In the genomic region with DNA sequence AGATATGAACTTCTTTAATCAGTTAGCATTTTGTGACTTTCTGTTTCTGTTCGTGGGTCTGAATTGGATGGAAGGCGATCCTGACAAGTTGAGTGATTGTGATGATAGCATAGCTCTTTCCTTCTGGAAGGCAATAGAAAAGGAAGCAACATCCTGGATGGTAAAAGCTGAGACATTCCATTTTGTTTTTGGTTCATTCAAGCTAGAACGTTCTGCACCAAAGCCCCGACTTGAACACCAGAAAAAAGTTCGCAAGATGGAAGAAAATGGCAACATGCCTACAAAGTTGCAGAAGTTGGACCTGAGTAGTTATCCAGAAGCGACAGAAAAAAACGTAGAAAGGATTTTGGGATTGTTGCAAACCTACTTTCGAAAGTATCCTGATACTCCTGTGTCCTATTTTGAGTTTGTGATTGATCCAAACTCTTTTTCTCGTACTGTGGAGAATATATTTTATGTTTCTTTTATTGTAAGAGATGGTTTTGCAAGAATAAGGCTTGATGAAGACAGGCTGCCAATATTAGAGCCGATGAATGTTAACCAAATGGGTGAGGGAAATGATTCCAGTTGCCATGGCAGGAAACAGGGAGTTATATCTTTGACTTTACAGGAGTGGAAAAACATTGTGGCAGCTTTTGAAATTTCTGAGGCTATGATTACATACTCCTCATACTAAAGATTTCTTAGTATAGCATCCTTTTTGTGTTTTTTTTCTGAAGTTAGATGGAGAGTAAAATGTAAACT, we compare ENCODE assay signal across 9 cellular contexts. TPM values are rescaled to one million over a fixed set of nuclear protein-coding genes. Genes with fewer than 3 reads are reported as not detected.
A peak's percentile ranks its signal among the peaks of the same experiment; 100 is the strongest.
DNase-seq lines count a peak whose midpoint lies in the region; ATAC-seq and TF ChIP-seq lines count a peak whose summit lies in the region.
"Had no signal": no experiment of that assay in that cellular context is flagged by ENCODE, and none has a peak within 500 bp of the region (broad histone marks: within the 10 kb centered on the region; RNA-seq: fewer than 3 reads in every experiment).

No MANE protein-coding gene starts in this region.

- intact Hi-C loops in CD8-positive, alpha-beta T cell (cut with DNase I, micrococcal nuclease) = loop anchor here (5.0 to 10.0 kb wide), 7 partner anchors 87 to 930 kb away; a partner anchor contains a TSS
- intact Hi-C loops in sigmoid colon (cut with DNase I) (loop anchor here (5.0 kb wide), 2 partner anchors 43 to 87 kb away; a partner anchor contains a TSS), head of caudate nucleus (cut with DNase I) (no loop called here)

- H3K9me3 ChIP-seq in CD8-positive, alpha-beta T cell (ENCODE audit: low read length) = no peaks in the 10 kb centered on the region
- no peaks in the 10 kb centered on the region for H3K9me3 ChIP-seq in sigmoid colon

- peak overlapping the region; percentile 95 for H3K4me3 Mint-ChIP-seq in CD8-positive, alpha-beta T cell
- H3K4me3 Mint-ChIP-seq in WTC11 = peak overlapping the region; percentile 75

- no peaks in the 10 kb centered on the region for H3K27me3 ChIP-seq in CD8-positive, alpha-beta T cell (ENCODE audit: insufficient read depth, low read length)
- no peaks in the 10 kb centered on the region for H3K27me3 ChIP-seq in sigmoid colon

- no peaks in the 10 kb centered on the region for H3K9me3 Mint-ChIP-seq in CD8-positive, alpha-beta T cell
- no peaks in the 10 kb centered on the region for H3K9me3 Mint-ChIP-seq in WTC11

- H3K36me3 ChIP-seq in CD8-positive, alpha-beta T cell (ENCODE audit: insufficient read depth, low read length) = no peaks in the 10 kb centered on the region
- H3K36me3 ChIP-seq in sigmoid colon = no peaks in the 10 kb centered on the region

- POLR2A ChIA-PET in CD8-positive, alpha-beta T cell (lab: Charles Lee) = interaction anchor here (0.6 to 2.4 kb wide), 6 partner anchors 9 to 375 kb away, joined by 3 to 43 read pairs (median 5); a partner anchor contains a TSS
- POLR2A ChIA-PET in WTC11 (lab: Charles Lee) = interaction anchor here (0.7 to 2.8 kb wide), 3 partner anchors 12 to 100 kb away, joined by 3 to 34 read pairs (median 3); no protein-coding TSS in a partner anchor

- H3K27me3 Mint-ChIP-seq in CD8-positive, alpha-beta T cell (ENCODE audit: low read depth) = no peaks in the 10 kb centered on the region
- no peaks in the 10 kb centered on the region; the same call in 1 of the 2 replicates for H3K27me3 Mint-ChIP-seq in WTC11 (ENCODE audit: low read depth)

- TF ChIP-seq EP300 in sigmoid colon (IDR thresholded peaks at IDR 0.05) = no peak

- H3K27ac Mint-ChIP-seq in CD8-positive, alpha-beta T cell = peak overlapping the region; percentile 98
- H3K27ac Mint-ChIP-seq in WTC11 = peak overlapping the region; percentile 83

- H3K4me1 ChIP-seq in CD8-positive, alpha-beta T cell (ENCODE audit: insufficient read depth, low read length) = peaks cover 27% of the 10 kb centered on the region
- H3K4me1 ChIP-seq in sigmoid colon = peaks cover 0 to 71% (median 63%) of the 10 kb centered on the region in 4 donors

- TF ChIP-seq CTCF in CD8-positive, alpha-beta T cell (IDR thresholded peaks at IDR 0.05) = no peak
- TF ChIP-seq CTCF in WTC11 (IDR thresholded peaks at IDR 0.05) (no peak), fibroblast of the aortic adventitia (IDR thresholded peaks at IDR 0.05; ENCODE audit: insufficient read depth, low read length) (no peak), sigmoid colon (IDR thresholded peaks at IDR 0.05) (no peak)

- peaks cover 66% of the 10 kb centered on the region for H3K4me1 Mint-ChIP-seq in CD8-positive, alpha-beta T cell (ENCODE audit: low read depth)
- H3K4me1 Mint-ChIP-seq in WTC11 = peaks cover 74% of the 10 kb centered on the region

- no peak for ATAC-seq in CD8-positive, alpha-beta T cell
- ATAC-seq in WTC11 = no peak

- H3K4me3 ChIP-seq in CD8-positive, alpha-beta T cell (ENCODE audit: low read depth, low read length) = peak overlapping the region; percentile 74
- H3K4me3 ChIP-seq in fibroblast of the aortic adventitia (ENCODE audit: low read depth, low read length) (peak overlapping the region; percentile 62), sigmoid colon (peak overlapping the region; percentile 34 to 55 (median 48))

- H3K27ac ChIP-seq in CD8-positive, alpha-beta T cell (ENCODE audit: low read depth, low read length) = peak overlapping the region; percentile 60
- H3K27ac ChIP-seq in sigmoid colon = peak overlapping the region; percentile 81 to 88 (median 82)

- CTCF ChIA-PET in CD8-positive, alpha-beta T cell (lab: Charles Lee) = interaction anchor here (0.9 to 2.6 kb wide), 5 partner anchors 8 to 88 kb away, joined by 3 to 12 read pairs (median 5); a partner anchor contains a TSS
- CTCF ChIA-PET in WTC11 (lab: Charles Lee) = interaction anchor here (0.5 to 1.6 kb wide), 6 partner anchors 17 to 486 kb away, joined by 4 to 11 read pairs (median 4); a partner anchor contains a TSS

- DNase-seq in CD8-positive, alpha-beta T cell = no peak
- DNase-seq in WTC11 (ENCODE audit: low spot score) (no peak), fibroblast of the aortic adventitia (ENCODE audit: low read depth) (peak; percentile 52), sigmoid colon (no peak), T-helper 9 cell (no peak), pons (ENCODE audit: low spot score) (no peak), nucleus accumbens (lab: John Stamatoyannopoulos, UW) (no peak), head of caudate nucleus (no peak)
- DNase-seq: NCI-H524 had no signal

- H3K36me3 Mint-ChIP-seq in CD8-positive, alpha-beta T cell = peaks cover 19% of the 10 kb centered on the region
- H3K36me3 Mint-ChIP-seq in WTC11 = peaks cover 13% of the 10 kb centered on the region

- 91 to 93% methylated on average over 10 of the region's 10 CpGs for WGBS in sigmoid colon, 2 donors

- TF ChIP-seq POLR2A in sigmoid colon (IDR thresholded peaks at IDR 0.05) = no peak

TF ChIP-seq in WTC11, 78 proteins besides CTCF, POLR2A, EP300 and RAD21 (continues in another document):
- TF ChIP-seq FOXP1 (CRISPR knock-in tag; IDR thresholded peaks at IDR 0.05; ENCODE audit: borderline replicate concordance) = no peak
- no peak for TF ChIP-seq FOXK1 (CRISPR knock-in tag; IDR thresholded peaks at IDR 0.05)
- TF ChIP-seq NFE2L1 (CRISPR knock-in tag; IDR thresholded peaks at IDR 0.05) = no peak
- TF ChIP-seq ZNF138 (CRISPR knock-in tag; conservative IDR thresholded peaks at IDR 0.05) = no peak
- TF ChIP-seq, protein P1, sequence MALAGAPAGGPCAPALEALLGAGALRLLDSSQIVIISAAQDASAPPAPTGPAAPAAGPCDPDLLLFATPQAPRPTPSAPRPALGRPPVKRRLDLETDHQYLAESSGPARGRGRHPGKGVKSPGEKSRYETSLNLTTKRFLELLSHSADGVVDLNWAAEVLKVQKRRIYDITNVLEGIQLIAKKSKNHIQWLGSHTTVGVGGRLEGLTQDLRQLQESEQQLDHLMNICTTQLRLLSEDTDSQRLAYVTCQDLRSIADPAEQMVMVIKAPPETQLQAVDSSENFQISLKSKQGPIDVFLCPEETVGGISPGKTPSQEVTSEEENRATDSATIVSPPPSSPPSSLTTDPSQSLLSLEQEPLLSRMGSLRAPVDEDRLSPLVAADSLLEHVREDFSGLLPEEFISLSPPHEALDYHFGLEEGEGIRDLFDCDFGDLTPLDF (CRISPR knock-in tag; IDR thresholded peaks at IDR 0.05) = no peak
- TF ChIP-seq, protein P2, sequence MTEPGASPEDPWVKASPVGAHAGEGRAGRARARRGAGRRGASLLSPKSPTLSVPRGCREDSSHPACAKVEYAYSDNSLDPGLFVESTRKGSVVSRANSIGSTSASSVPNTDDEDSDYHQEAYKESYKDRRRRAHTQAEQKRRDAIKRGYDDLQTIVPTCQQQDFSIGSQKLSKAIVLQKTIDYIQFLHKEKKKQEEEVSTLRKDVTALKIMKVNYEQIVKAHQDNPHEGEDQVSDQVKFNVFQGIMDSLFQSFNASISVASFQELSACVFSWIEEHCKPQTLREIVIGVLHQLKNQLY (CRISPR knock-in tag; IDR thresholded peaks at IDR 0.05) = no peak
- TF ChIP-seq, protein P3, sequence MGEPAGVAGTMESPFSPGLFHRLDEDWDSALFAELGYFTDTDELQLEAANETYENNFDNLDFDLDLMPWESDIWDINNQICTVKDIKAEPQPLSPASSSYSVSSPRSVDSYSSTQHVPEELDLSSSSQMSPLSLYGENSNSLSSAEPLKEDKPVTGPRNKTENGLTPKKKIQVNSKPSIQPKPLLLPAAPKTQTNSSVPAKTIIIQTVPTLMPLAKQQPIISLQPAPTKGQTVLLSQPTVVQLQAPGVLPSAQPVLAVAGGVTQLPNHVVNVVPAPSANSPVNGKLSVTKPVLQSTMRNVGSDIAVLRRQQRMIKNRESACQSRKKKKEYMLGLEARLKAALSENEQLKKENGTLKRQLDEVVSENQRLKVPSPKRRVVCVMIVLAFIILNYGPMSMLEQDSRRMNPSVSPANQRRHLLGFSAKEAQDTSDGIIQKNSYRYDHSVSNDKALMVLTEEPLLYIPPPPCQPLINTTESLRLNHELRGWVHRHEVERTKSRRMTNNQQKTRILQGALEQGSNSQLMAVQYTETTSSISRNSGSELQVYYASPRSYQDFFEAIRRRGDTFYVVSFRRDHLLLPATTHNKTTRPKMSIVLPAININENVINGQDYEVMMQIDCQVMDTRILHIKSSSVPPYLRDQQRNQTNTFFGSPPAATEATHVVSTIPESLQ (CRISPR knock-in tag; IDR thresholded peaks at IDR 0.05) = no peak
- TF ChIP-seq ZNF416 (CRISPR knock-in tag; IDR thresholded peaks at IDR 0.05) = no peak
- TF ChIP-seq OVOL2 (CRISPR knock-in tag; IDR thresholded peaks at IDR 0.05; ENCODE audit: borderline replicate concordance) = no peak
- no peak for TF ChIP-seq JAZF1 (CRISPR knock-in tag; IDR thresholded peaks at IDR 0.05)
- TF ChIP-seq, protein P4, sequence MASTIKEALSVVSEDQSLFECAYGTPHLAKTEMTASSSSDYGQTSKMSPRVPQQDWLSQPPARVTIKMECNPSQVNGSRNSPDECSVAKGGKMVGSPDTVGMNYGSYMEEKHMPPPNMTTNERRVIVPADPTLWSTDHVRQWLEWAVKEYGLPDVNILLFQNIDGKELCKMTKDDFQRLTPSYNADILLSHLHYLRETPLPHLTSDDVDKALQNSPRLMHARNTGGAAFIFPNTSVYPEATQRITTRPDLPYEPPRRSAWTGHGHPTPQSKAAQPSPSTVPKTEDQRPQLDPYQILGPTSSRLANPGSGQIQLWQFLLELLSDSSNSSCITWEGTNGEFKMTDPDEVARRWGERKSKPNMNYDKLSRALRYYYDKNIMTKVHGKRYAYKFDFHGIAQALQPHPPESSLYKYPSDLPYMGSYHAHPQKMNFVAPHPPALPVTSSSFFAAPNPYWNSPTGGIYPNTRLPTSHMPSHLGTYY (CRISPR knock-in tag; IDR thresholded peaks at IDR 0.05) = no peak
- no peak for TF ChIP-seq NFYB (CRISPR knock-in tag; conservative IDR thresholded peaks at IDR 0.05; ENCODE audit: low read depth)

RNA-seq across cellular contexts. Expression of a gene that starts 0.9 kb away (rescaled TPM):
- 10 to 100 TPM; 11.7 to 13.0 TPM for total RNA-seq in CD8-positive, alpha-beta T cell
- total RNA-seq in WTC11 (2021) (2.0 to 3.2 TPM (median 2.5 TPM) in 3 replicates), fibroblast of the aortic adventitia (ENCODE audit: low replicate concordance) (14.9 and 55.9 TPM in 2 replicates), sigmoid colon (10 to 100 TPM in 2 of 4 donors, 1 to 10 TPM in 2; 4.6 to 21.9 (median 13.5) TPM)
- polyA plus RNA-seq in sigmoid colon = 1 to 10 TPM in 2 of 3 donors, under 1 TPM in 1; 0.46 to 2.5 (median 1.2) TPM
